ENCODE assay signal across 19 cellular contexts in genomic region chr20:57102160-57102559, GRCh38.
A peak's percentile ranks its signal among the peaks of the same experiment; 100 is the strongest.
DNase-seq lines count a peak whose midpoint lies in the region; ATAC-seq, FAIRE-seq and TF ChIP-seq lines count a peak whose summit lies in the region.
"Had no signal": no experiment of that assay in that cellular context is flagged by ENCODE, and none has a peak within 500 bp of the region (broad histone marks: within the 10 kb centered on the region; RNA-seq: fewer than 3 reads in every experiment).

No MANE protein-coding gene starts in this region.

- no peaks in the 10 kb centered on the region for H3K9me3 ChIP-seq in kidney (ENCODE audit: control insufficient read depth in 1 of 2, low read length in 2 of 2)
- H3K9me3 ChIP-seq: BLaER1, Caco-2 had no signal

- no peak overlapping the region for H3K9ac ChIP-seq in kidney (ENCODE audit: low read length in 2 of 2)
- H3K9ac ChIP-seq: BLaER1 had no signal

- intact Hi-C loops in kidney (cut with DNase I) = no loop called here
- intact Hi-C loops in posterior vena cava (cut with DNase I) = no loop called here

- ATAC-seq in GM18858 (IDR thresholded peaks at IDR 0.05; ENCODE audit: unreplicated experiment) (no peak), HG02885 (IDR thresholded peaks at IDR 0.05; ENCODE audit: poor library complexity, unreplicated experiment) (no peak)
- no peak for ATAC-seq in activated CD8-positive, alpha-beta memory T cell treated with anti-CD3 and anti-CD28 coated beads, Interleukin-2, amount 10 ng/mL, durations not matched to agents 7 days and 5 days
- ATAC-seq: HCT116 had no signal

- FAIRE-seq in kidney (lab: Jason Lieb, UNC) = no peak
- FAIRE-seq: GM12892, GM19239, H54 had no signal

- no peaks in the 10 kb centered on the region for H3K36me3 ChIP-seq in kidney (ENCODE audit: control insufficient read depth in 1 of 2, insufficient read depth in 2 of 2, low read length in 2 of 2)
- H3K36me3 ChIP-seq: BLaER1 had no signal

- CTCF ChIA-PET in activated CD8-positive, alpha-beta memory T cell treated with anti-CD3 and anti-CD28 coated beads, Interleukin-2, amount 10 ng/mL, durations not matched to agents 7 days and 5 days (lab: Charles Lee) = no interaction called here

- peaks cover 0 to 20% (median 4%) of the 10 kb centered on the region in 5 experiments for H3K9me3 Mint-ChIP-seq in brain
- H3K9me3 Mint-ChIP-seq in activated CD8-positive, alpha-beta memory T cell treated with anti-CD3 and anti-CD28 coated beads, Interleukin-2, amount 10 ng/mL, durations not matched to agents 7 days and 5 days (ENCODE audit: low read depth) = no peaks in the 10 kb centered on the region

- DNase-seq in HuH-7.5 (ENCODE audit: low spot score) (peak; percentile 32), kidney (peak; percentile 29), posterior vena cava (ENCODE audit: low spot score) (peak; percentile 23), iPS-NIHi7 (ENCODE audit: extremely low spot score) (no peak)
- no peak for DNase-seq in activated CD8-positive, alpha-beta memory T cell treated with anti-CD3 and anti-CD28 coated beads, Interleukin-2, amount 10 ng/mL, durations not matched to agents 7 days and 5 days
- DNase-seq: 8988T; AML-193; Caco-2; CD8-positive, alpha-beta memory T cell; DND-41; GDM1 had no signal

- no peaks in the 10 kb centered on the region for H3K36me3 Mint-ChIP-seq in brain
- H3K36me3 Mint-ChIP-seq in activated CD8-positive, alpha-beta memory T cell treated with anti-CD3 and anti-CD28 coated beads, Interleukin-2, amount 10 ng/mL, durations not matched to agents 7 days and 5 days = no peaks in the 10 kb centered on the region
- H3K36me3 Mint-ChIP-seq: CD8-positive, alpha-beta memory T cell had no signal

- peak overlapping the region in 3 of 5 experiments; percentile 48 to 95 (median 93) for H3K27ac Mint-ChIP-seq in brain
- H3K27ac Mint-ChIP-seq in activated CD8-positive, alpha-beta memory T cell treated with anti-CD3 and anti-CD28 coated beads, Interleukin-2, amount 10 ng/mL, durations not matched to agents 7 days and 5 days = no peak overlapping the region
- H3K27ac Mint-ChIP-seq: CD8-positive, alpha-beta memory T cell had no signal

- no peaks in the 10 kb centered on the region for H3K4me1 ChIP-seq in kidney (ENCODE audit: control insufficient read depth in 1 of 2, insufficient read depth in 1 of 2, low read depth in 1 of 2, low read length in 2 of 2)
- H3K4me1 ChIP-seq: BLaER1, Caco-2 had no signal

- H3K4me3 Mint-ChIP-seq in brain = no peak overlapping the region
- H3K4me3 Mint-ChIP-seq in activated CD8-positive, alpha-beta memory T cell treated with anti-CD3 and anti-CD28 coated beads, Interleukin-2, amount 10 ng/mL, durations not matched to agents 7 days and 5 days = no peak overlapping the region
- H3K4me3 Mint-ChIP-seq: CD8-positive, alpha-beta memory T cell had no signal

- peaks cover 29% of the 10 kb centered on the region for H3K4me1 Mint-ChIP-seq in brain
- H3K4me1 Mint-ChIP-seq in activated CD8-positive, alpha-beta memory T cell treated with anti-CD3 and anti-CD28 coated beads, Interleukin-2, amount 10 ng/mL, durations not matched to agents 7 days and 5 days = no peaks in the 10 kb centered on the region
- H3K4me1 Mint-ChIP-seq: CD8-positive, alpha-beta memory T cell had no signal

- no peaks in the 10 kb centered on the region for H3K27me3 Mint-ChIP-seq in brain
- no peaks in the 10 kb centered on the region for H3K27me3 Mint-ChIP-seq in activated CD8-positive, alpha-beta memory T cell treated with anti-CD3 and anti-CD28 coated beads, Interleukin-2, amount 10 ng/mL, durations not matched to agents 7 days and 5 days

- H3K27ac ChIP-seq in kidney (ENCODE audit: low read depth in 2 of 2, low read length in 2 of 2) = no peak overlapping the region
- H3K27ac ChIP-seq: BLaER1 had no signal

- no peak overlapping the region for H3K4me3 ChIP-seq in kidney (ENCODE audit: low read length in 2 of 2)
- H3K4me3 ChIP-seq: BLaER1 had no signal

- TF ChIP-seq CTCF in brain (conservative IDR thresholded peaks at IDR 0.05) (no peak), kidney (IDR thresholded peaks at IDR 0.05; ENCODE audit: borderline replicate concordance, extremely low read depth, insufficient read depth) (no peak)

Comparison
In these comparisons a context has a peak if more than half of its experiments do, and no peak if none do; other contexts are left out.
1. DNase-seq: peak in HuH-7.5 (single experiment), kidney (single experiment) and posterior vena cava (single experiment); none in iPS-NIHi7 (single experiment) and activated CD8-positive, alpha-beta memory T cell treated with anti-CD3 and anti-CD28 coated beads, Interleukin-2, amount 10 ng/mL, durations not matched to agents 7 days and 5 days (single experiment).